ENCODE assay signal across 10 cellular contexts in genomic region chr14:68363841-68364711, GRCh38.
A peak's percentile ranks its signal among the peaks of the same experiment; 100 is the strongest.
DNase-seq lines count a peak whose midpoint lies in the region; ATAC-seq and TF ChIP-seq lines count a peak whose summit lies in the region.
"Had no signal": no experiment of that assay in that cellular context is flagged by ENCODE, and none has a peak within 500 bp of the region (broad histone marks: within the 10 kb centered on the region; RNA-seq: fewer than 3 reads in every experiment).

No MANE protein-coding gene starts in this region.

- H3K79me1 ChIP-seq in H9 (ENCODE audit: insufficient read depth, low read depth, low read length, poor library complexity, severe bottlenecking): no peaks in the 10 kb centered on the region

- no peak overlapping the region for H2AFZ ChIP-seq in H9 (ENCODE audit: low read length)

- H2BK15ac ChIP-seq in H9 (ENCODE audit: low read depth, low read length): no peak overlapping the region

- no peaks in the 10 kb centered on the region for H3K36me3 ChIP-seq in gastrocnemius medialis

- no peaks in the 10 kb centered on the region for H3K9me3 Mint-ChIP-seq in H9

- H4K8ac ChIP-seq in H9 (replicated peaks; ENCODE audit: insufficient read length, low read depth, low read length): no peak overlapping the region

- no peak overlapping the region for H2BK120ac ChIP-seq in H9 (ENCODE audit: low read depth, low read length, poor library complexity, severe bottlenecking)

- no peak overlapping the region for H3T11ph ChIP-seq in H9 (ENCODE audit: low read length)

- H3K79me2 ChIP-seq in H9 (ENCODE audit: insufficient read depth, low read length): no peaks in the 10 kb centered on the region

- no peak overlapping the region for H4K91ac ChIP-seq in H9 (ENCODE audit: insufficient read length, low read depth, low read length)

- no peak overlapping the region for H2BK20ac ChIP-seq in H9 (ENCODE audit: low read depth, low read length, poor library complexity, severe bottlenecking)

- H3K27ac ChIP-seq in H9 (ENCODE audit: insufficient read length, low read depth, low read length): no peak overlapping the region
- peak overlapping the region in 2 of 4 donors; percentile 8 to 22 for H3K27ac ChIP-seq in gastrocnemius medialis

- H3K36me3 Mint-ChIP-seq in H9 (ENCODE audit: insufficient read depth in 1 of 3, low read depth in 3 of 3): no peaks in the 10 kb centered on the region

- H3K4me1 ChIP-seq in H9 (ENCODE audit: insufficient read depth, low read length): peaks cover 2% of the 10 kb centered on the region; the same call in 1 of the 2 replicates
- H3K4me1 ChIP-seq in gastrocnemius medialis: peaks cover 0 to 15% of the 10 kb centered on the region in 2 donors

- H3K9ac ChIP-seq in H9 (ENCODE audit: extremely low read depth, insufficient read length, low read length): peak overlapping the region; percentile 21

- no peak overlapping the region for H3K23ac ChIP-seq in H9 (ENCODE audit: insufficient read length, low read depth, low read length)

- no peak overlapping the region for H2BK5ac ChIP-seq in H9 (ENCODE audit: insufficient read length, low read length)

- peak overlapping the region; percentile 68 to 80 for H3K4me3 Mint-ChIP-seq in H9

- H3K27me3 Mint-ChIP-seq in H9 (ENCODE audit: low read depth): peaks cover 28% of the 10 kb centered on the region

- DNase-seq in H9 (peak; percentile 74), cardiac fibroblast (ENCODE audit: low read depth in 2 of 2) (peak; percentile 44 to 66), kidney tubule cell (ENCODE audit: low spot score) (peak; percentile 58), gastrocnemius medialis (peak; percentile 10 to 21), KBM-7 (no peak), GM20000 (ENCODE audit: low spot score) (no peak)
- DNase-seq in stimulated activated CD4-positive, alpha-beta T cell treated with anti-CD3 and anti-CD28 coated beads, Interleukin-1b, Interleukin-23, amount 100 ng/mL, for 48 hours: no peak
- DNase-seq: stimulated activated CD4-positive, alpha-beta T cell treated with anti-CD3 and anti-CD28 coated beads, Interleukin-15, amount 100 ng/mL, for 24 hours had no signal

- no peaks in the 10 kb centered on the region for H3K23me2 ChIP-seq in H9 (ENCODE audit: insufficient read length, low read depth, low read length, poor library complexity, severe bottlenecking)

- H3K9me3 ChIP-seq in H9 (ENCODE audit: control insufficient read depth, low read depth, low read length) (no peaks in the 10 kb centered on the region), gastrocnemius medialis (no peaks in the 10 kb centered on the region)

- peak overlapping the region; percentile 31; the same call in 1 of the 2 replicates for H3K14ac ChIP-seq in H9 (ENCODE audit: insufficient read depth, low read length)

- peak overlapping the region; percentile 37 for H3K18ac ChIP-seq in H9 (ENCODE audit: insufficient read length, low read depth, low read length)

- peak overlapping the region; percentile 73 to 96 (median 77) for H3K27ac Mint-ChIP-seq in H9

- ATAC-seq in gastrocnemius medialis: no peak
- ATAC-seq in GM18511 (IDR thresholded peaks at IDR 0.05; ENCODE audit: unreplicated experiment): no peak

- H3K4me2 ChIP-seq in H9 (ENCODE audit: insufficient read depth, insufficient read length, low read length): peak overlapping the region; percentile 69

- no peak overlapping the region for H3K56ac ChIP-seq in H9 (ENCODE audit: insufficient read length, low read depth, low read length)

- H2BK12ac ChIP-seq in H9 (ENCODE audit: insufficient read length, low read depth, low read length): no peak overlapping the region

- no peak overlapping the region for H4K5ac ChIP-seq in H9 (ENCODE audit: insufficient read length, low read depth, low read length)

- no peaks in the 10 kb centered on the region for H4K20me1 ChIP-seq in H9 (ENCODE audit: control insufficient read depth, insufficient read depth, insufficient read length)

- no peak for TF ChIP-seq POLR2A in gastrocnemius medialis (IDR thresholded peaks at IDR 0.05)

- H2AK5ac ChIP-seq in H9 (ENCODE audit: insufficient read length, low read length): no peak overlapping the region

- H3K4ac ChIP-seq in H9 (ENCODE audit: low read depth, low read length): no peak overlapping the region

- H3K4me3 ChIP-seq in cardiac fibroblast (replicated peaks in 1 of 2; ENCODE audit: low read depth in 2 of 2, low read length in 2 of 2) (no peak overlapping the region), gastrocnemius medialis (no peak overlapping the region)
- H3K4me3 ChIP-seq: K562 had no signal

- in situ Hi-C loops in gastrocnemius medialis (cut with MboI; ENCODE audit: low sequenced_read_pairs in 4 of 4): no loop called here
- in situ Hi-C loops in KBM-7 (cut with MboI; ENCODE audit: low pct_unique_long_range_greater_than_20kb, low sequenced_read_pairs): no loop called here

- TF ChIP-seq CTCF in H9 (conservative IDR thresholded peaks at IDR 0.05) (no peak), cardiac fibroblast (IDR thresholded peaks at IDR 0.05; ENCODE audit: low read depth, low read length) (no peak), gastrocnemius medialis (IDR thresholded peaks at IDR 0.05 in 4 of 5, conservative IDR thresholded peaks at IDR 0.05 in 1 of 5) (no peak), GM20000 (IDR thresholded peaks at IDR 0.05; ENCODE audit: extremely low read depth, missing control alignments) (no peak)

- intact Hi-C loops in gastrocnemius medialis (cut with DNase I; ENCODE audit: low total_unique reads): no loop called here

- peaks cover 39 to 42% of the 10 kb centered on the region in 2 experiments for H3K4me1 Mint-ChIP-seq in H9

- H3K27me3 ChIP-seq in H9 (ENCODE audit: insufficient read depth, low read length) (no peaks in the 10 kb centered on the region; the same call in 1 of the 2 replicates), gastrocnemius medialis (no peaks in the 10 kb centered on the region)

- no CpG with 5 or more reads among the region's 34 CpGs for WGBS in H9 (ENCODE audit: extremely low coverage, insufficient read length, low lambda C conversion rate)

Comparison
In these comparisons a context has a peak if more than half of its experiments do, and no peak if none do; other contexts are left out.
1. DNase-seq: peak in H9 (single experiment), cardiac fibroblast (2 of 2), kidney tubule cell (single experiment) and gastrocnemius medialis (2 of 2); none in stimulated activated CD4-positive, alpha-beta T cell treated with anti-CD3 and anti-CD28 coated beads, Interleukin-1b, Interleukin-23, amount 100 ng/mL, for 48 hours (single experiment), KBM-7 (single experiment) and GM20000 (single experiment).